Comparison of ENCODE assay signal across 27 cellular contexts in genomic region chr11:131666006-131666405, GRCh38.
A peak's percentile ranks its signal among the peaks of the same experiment; 100 is the strongest.
DNase-seq lines count a peak whose midpoint lies in the region; TF ChIP-seq lines count a peak whose summit lies in the region.
"Had no signal": no experiment of that assay in that cellular context is flagged by ENCODE, and none has a peak within 500 bp of the region (broad histone marks: within the 10 kb centered on the region; RNA-seq: fewer than 3 reads in every experiment).

No MANE protein-coding gene starts in this region.

- peak overlapping the region; percentile 98 for H3K27ac ChIP-seq in caudate nucleus (ENCODE audit: low read depth, low read length)
- H3K27ac ChIP-seq in temporal lobe (ENCODE audit: low read depth, low read length) = peak overlapping the region; percentile 90
- H3K27ac ChIP-seq: adrenal gland, colonic mucosa, esophagus muscularis mucosa, gastroesophageal sphincter, spleen, upper lobe of left lung had no signal

- peak; percentile 62 for DNase-seq in HFFc6
- DNase-seq in caudate nucleus (lab: John Stamatoyannopoulos, UW) = no peak
- peak; percentile 19 for DNase-seq in myocyte (ENCODE audit: low read depth)
- no peak for DNase-seq in HuH-7 (ENCODE audit: low spot score)
- DNase-seq in cerebellar nuclear complex (lab: John Stamatoyannopoulos, UW) = no peak
- no peak for DNase-seq in NAMALWA (ENCODE audit: low spot score)
- DNase-seq: activated CD4-positive, alpha-beta T cell treated with anti-CD3 and anti-CD28 coated beads, Interleukin-2, amount 10 ng/mL, durations not matched to agents 7 days and 5 days; activated T-cell treated with anti-CD3 and anti-CD28 coated beads, Interleukin-2, amount 50 U/mL, for 48 hours; adrenal gland; colonic mucosa; hippocampal formation; mesendoderm; naive B cell; NCI-H1092 treated with DMSO at 0.1 percent for 48 hours; NCI-H187; NCI-H2171 treated with DMSO at 0.1 percent for 48 hours; NCI-H524 treated with DMSO at 0.1 percent for 48 hours; retina; Right ventricle myocardium superior; stimulated activated CD4-positive, alpha-beta T cell treated with anti-CD3 and anti-CD28 coated beads, Interleukin-2, amount 100 ng/mL, for 48 hours; upper lobe of left lung had no signal

- peak overlapping the region; percentile 67 for H3K27ac Mint-ChIP-seq in HFFc6
- H3K27ac Mint-ChIP-seq: activated CD4-positive, alpha-beta T cell treated with anti-CD3 and anti-CD28 coated beads, Interleukin-2, amount 10 ng/mL, durations not matched to agents 7 days and 5 days; IgD-negative memory B cell; naive B cell; WTC11 had no signal

- TF ChIP-seq CTCF in HFFc6 (IDR thresholded peaks at IDR 0.05) = no peak

- H3K27me3 Mint-ChIP-seq in HFFc6 (ENCODE audit: insufficient read depth) = peaks cover 1% of the 10 kb centered on the region; the same call in 1 of the 2 replicates
- H3K27me3 Mint-ChIP-seq: activated CD4-positive, alpha-beta T cell treated with anti-CD3 and anti-CD28 coated beads, Interleukin-2, amount 10 ng/mL, durations not matched to agents 7 days and 5 days had no signal

- no peaks in the 10 kb centered on the region for H3K9me3 Mint-ChIP-seq in HFFc6
- H3K9me3 Mint-ChIP-seq: activated CD4-positive, alpha-beta T cell treated with anti-CD3 and anti-CD28 coated beads, Interleukin-2, amount 10 ng/mL, durations not matched to agents 7 days and 5 days; WTC11 had no signal

- peaks cover 57% of the 10 kb centered on the region for H3K4me1 Mint-ChIP-seq in HFFc6 (ENCODE audit: low read depth)
- H3K4me1 Mint-ChIP-seq: activated CD4-positive, alpha-beta T cell treated with anti-CD3 and anti-CD28 coated beads, Interleukin-2, amount 10 ng/mL, durations not matched to agents 7 days and 5 days had no signal

- H3K4me3 Mint-ChIP-seq in HFFc6 = peak overlapping the region; percentile 44
- H3K4me3 Mint-ChIP-seq: activated CD4-positive, alpha-beta T cell treated with anti-CD3 and anti-CD28 coated beads, Interleukin-2, amount 10 ng/mL, durations not matched to agents 7 days and 5 days; IgD-negative memory B cell; naive B cell; WTC11 had no signal

- no peaks in the 10 kb centered on the region for H3K36me3 Mint-ChIP-seq in HFFc6 (ENCODE audit: low read depth)
- H3K36me3 Mint-ChIP-seq: naive B cell, WTC11 had no signal

Comparison
In these comparisons a context has a peak if more than half of its experiments do, and no peak if none do; other contexts are left out.
1. DNase-seq: peak in HFFc6 (single experiment) and myocyte (single experiment); none in caudate nucleus (0 of 61), HuH-7 (single experiment), cerebellar nuclear complex (0 of 2) and NAMALWA (single experiment).